ENCODE assay signal across 8 cellular contexts in genomic region chr4:77817304-77818076, GRCh38. TPM values are rescaled to one million over a fixed set of nuclear protein-coding genes. Genes with fewer than 3 reads are reported as not detected.
DNase-seq lines count a peak whose midpoint lies in the region; ATAC-seq and TF ChIP-seq lines count a peak whose summit lies in the region.

No MANE protein-coding gene starts in this region.

- H3K27ac ChIP-seq in heart left ventricle: peak overlapping the region; percentile 90 to 100 (median 99)
- H3K27ac ChIP-seq in WERI-Rb-1: peak overlapping the region; percentile 22

- peaks cover 7% of the 10 kb centered on the region for H3K27me3 Mint-ChIP-seq in glutamatergic neuron (ENCODE audit: unreplicated experiment)

- H3K4me1 Mint-ChIP-seq in glutamatergic neuron (ENCODE audit: low read depth, unreplicated experiment): peaks cover 8% of the 10 kb centered on the region

- peak overlapping the region; percentile 90 for H3K4me3 Mint-ChIP-seq in glutamatergic neuron (ENCODE audit: unreplicated experiment)

- no peak for ATAC-seq in heart left ventricle
- ATAC-seq in Right ventricle myocardium superior (ENCODE audit: poor library complexity): no peak
- no peak for ATAC-seq in GM19035 (IDR thresholded peaks at IDR 0.05; ENCODE audit: unreplicated experiment)
- no peak for ATAC-seq in HG03159 (IDR thresholded peaks at IDR 0.05; ENCODE audit: unreplicated experiment)

- H3K9ac ChIP-seq in skeletal muscle satellite cell (ENCODE audit: low read depth, low read length): peak overlapping the region; percentile 91

- H3K4me1 ChIP-seq in heart left ventricle (peaks cover 5 to 64% (median 47%) of the 10 kb centered on the region in 12 donors), skeletal muscle satellite cell (ENCODE audit: control insufficient read depth, insufficient read depth, low read length) (peaks cover 14% of the 10 kb centered on the region)

- no peaks in the 10 kb centered on the region for H3K27me3 ChIP-seq in heart left ventricle
- H3K27me3 ChIP-seq in WERI-Rb-1 (ENCODE audit: insufficient read depth, low read depth, severe bottlenecking): no peaks in the 10 kb centered on the region
- no peaks in the 10 kb centered on the region for H3K27me3 ChIP-seq in skeletal muscle satellite cell (ENCODE audit: control insufficient read depth, insufficient read depth, low read length)

- no peaks in the 10 kb centered on the region for H3K36me3 Mint-ChIP-seq in glutamatergic neuron (ENCODE audit: unreplicated experiment)

- TF ChIP-seq POLR2A in heart left ventricle (IDR thresholded peaks at IDR 0.05): no peak

- peaks cover 21% of the 10 kb centered on the region for H3K9me3 Mint-ChIP-seq in glutamatergic neuron (ENCODE audit: unreplicated experiment)

- H3K4me3 ChIP-seq in heart left ventricle (peak overlapping the region; percentile 72 to 99 (median 88)), WERI-Rb-1 (ENCODE audit: low read depth, low read length) (peak overlapping the region; percentile 82), skeletal muscle satellite cell (ENCODE audit: low read length) (peak overlapping the region; percentile 98)

- H3K27ac Mint-ChIP-seq in glutamatergic neuron (ENCODE audit: unreplicated experiment): peak overlapping the region; percentile 63

- H3K4me2 ChIP-seq in skeletal muscle satellite cell (ENCODE audit: low read length): peak overlapping the region; percentile 93

- H3K36me3 ChIP-seq in heart left ventricle: no peaks in the 10 kb centered on the region
- H3K36me3 ChIP-seq in WERI-Rb-1: no peaks in the 10 kb centered on the region; the same call in 1 of the 2 replicates
- no peaks in the 10 kb centered on the region for H3K36me3 ChIP-seq in skeletal muscle satellite cell (ENCODE audit: insufficient read depth, low read length)

- intact Hi-C loops in heart left ventricle (cut with DNase I) (loop anchor here in 5 of 10 donors (1.0 to 10.0 kb wide), 5 partner anchors 37 to 107 kb away; partner anchors contain the start of gene MRPL1 (in 4 of the 5)), Right ventricle myocardium superior (cut with DNase I) (loop anchor here (2.0 kb wide), 1 partner anchor 45 kb away; the partner anchor contains the start of gene MRPL1)

- DNase-seq in heart left ventricle: no peak
- no peak for DNase-seq in Right ventricle myocardium superior
- DNase-seq in WERI-Rb-1: no peak
- no peak for DNase-seq in glutamatergic neuron
- no peak for DNase-seq in DMS79 treated with DMSO at 0.1 percent for 48 hours (lab: John Stamatoyannopoulos, UW)

- H3K9me3 ChIP-seq in heart left ventricle (peaks cover 0 to 4% (median 0%) of the 10 kb centered on the region in 12 donors), WERI-Rb-1 (ENCODE audit: severe bottlenecking) (no peaks in the 10 kb centered on the region), skeletal muscle satellite cell (replicated peaks; ENCODE audit: low read length) (no peaks in the 10 kb centered on the region)

- TF ChIP-seq CTCF in heart left ventricle (IDR thresholded peaks at IDR 0.05): no peak
- no peak for TF ChIP-seq CTCF in WERI-Rb-1 (IDR thresholded peaks at IDR 0.05; ENCODE audit: low read depth, low read length)
- no peak for TF ChIP-seq CTCF in glutamatergic neuron (IDR thresholded peaks at IDR 0.05; ENCODE audit: partially characterized antibody, unreplicated experiment)

- 28 to 39% (median 33%) methylated on average over 8 of the region's 8 CpGs for WGBS in heart left ventricle, 4 donors

RNA-seq across cellular contexts. Expression of gene CNOT6L, which starts 1.7 kb away (rescaled TPM):
- total RNA-seq in heart left ventricle (10 to 100 TPM; 12.1 to 39.2 (median 19.6) TPM), Right ventricle myocardium superior (19.3 TPM), glutamatergic neuron (ENCODE audit: unreplicated experiment) (11.9 TPM)
- 1 to 10 TPM; 2.2 to 6.9 TPM for polyA plus RNA-seq in heart left ventricle
- 6.3 and 7.4 TPM in 2 replicates for total RNA-seq in skeletal muscle satellite cell (2012; rRNA removed)

RNA-seq across cellular contexts. Expression of gene MRPL1, which starts 45.1 kb away (rescaled TPM):
- total RNA-seq in heart left ventricle: 10 to 100 TPM; 26.9 to 47.6 (median 40.2) TPM
- 10 to 100 TPM; 34.1 to 69.4 TPM for polyA plus RNA-seq in heart left ventricle
- 44.8 TPM for total RNA-seq in Right ventricle myocardium superior
- 20.1 TPM for total RNA-seq in glutamatergic neuron (ENCODE audit: unreplicated experiment)
- 46.5 and 48.9 TPM in 2 replicates for total RNA-seq in skeletal muscle satellite cell (2012; rRNA removed)
